ENCODE assay signal across 8 cellular contexts in the genomic region with DNA sequence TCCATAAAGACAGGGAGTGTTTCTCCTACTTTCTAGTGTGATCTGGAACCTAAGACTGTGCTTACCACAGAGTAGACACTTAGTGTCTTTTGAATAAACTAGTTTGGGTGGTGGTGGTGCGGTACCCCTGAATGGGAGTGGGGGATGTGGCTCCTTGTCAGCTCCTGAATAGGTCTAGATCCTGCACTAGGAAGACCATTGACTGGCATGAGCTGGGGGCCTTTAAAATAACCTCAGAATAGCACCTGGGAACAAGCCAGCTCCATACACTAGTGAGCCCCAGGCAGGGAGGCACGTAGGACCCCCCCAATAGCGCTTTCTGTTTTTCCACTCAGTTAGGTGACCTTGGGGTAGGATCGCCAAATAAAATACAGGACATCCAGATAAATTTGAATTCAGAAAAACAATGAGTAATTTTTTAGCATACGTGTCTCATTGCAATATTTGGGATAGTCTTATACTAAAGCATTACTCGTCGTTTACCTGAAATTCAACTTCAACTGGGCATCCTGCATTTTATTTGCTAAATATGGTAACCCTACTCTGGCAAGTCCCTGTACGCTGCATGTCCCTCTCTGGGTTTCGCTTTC.
A peak's percentile ranks its signal among the peaks of the same experiment; 100 is the strongest.
DNase-seq lines count a peak whose midpoint lies in the region; ATAC-seq and TF ChIP-seq lines count a peak whose summit lies in the region.

No MANE protein-coding gene starts in this region.

- no peaks in the 10 kb centered on the region for H3K9me3 ChIP-seq in SU-DHL-6 (ENCODE audit: insufficient read depth, low read length)

- peak overlapping the region; percentile 81 for H2AFZ ChIP-seq in SU-DHL-6 (ENCODE audit: low read depth, low read length, severe bottlenecking)

- peaks cover 8% of the 10 kb centered on the region; the same call in 1 of the 2 replicates for H3F3A ChIP-seq in SU-DHL-6 (ENCODE audit: insufficient read depth)

- H3K4me2 ChIP-seq in SU-DHL-6 (ENCODE audit: low read depth, low read length, poor library complexity, severe bottlenecking), result peak overlapping the region; percentile 53

- no peak for DNase-seq in fibroblast of mammary gland (ENCODE audit: low read depth)
- no peak for DNase-seq in retinal pigment epithelial cell (ENCODE audit: low read depth)
- no peak for DNase-seq in ecto neural progenitor cell (ENCODE audit: low spot score)

- no peaks in the 10 kb centered on the region for H3K9me2 ChIP-seq in SU-DHL-6 (replicated peaks; ENCODE audit: insufficient read depth, low read length)

- H3K9ac ChIP-seq in SU-DHL-6 (ENCODE audit: low read length), result peak overlapping the region; percentile 47

- no peaks in the 10 kb centered on the region for H3K27me3 ChIP-seq in SU-DHL-6 (ENCODE audit: low read length)

- H3K79me2 ChIP-seq in SU-DHL-6 (ENCODE audit: insufficient read depth, low read length), result no peaks in the 10 kb centered on the region

- no peaks in the 10 kb centered on the region for H3K36me3 ChIP-seq in SU-DHL-6 (ENCODE audit: low read length)

- H3K4me3 ChIP-seq in GM08714 (ENCODE audit: low read length) (peak overlapping the region; percentile 93), SU-DHL-6 (ENCODE audit: insufficient read depth, low read length, poor library complexity, severe bottlenecking) (peak overlapping the region; percentile 52), fibroblast of mammary gland (ENCODE audit: control insufficient read depth, low read depth, low read length) (peak overlapping the region; percentile 94), retinal pigment epithelial cell (ENCODE audit: low read length) (peak overlapping the region; percentile 99)

- H3K27ac ChIP-seq in SU-DHL-6 (ENCODE audit: low read depth, low read length), result no peak overlapping the region

- ATAC-seq in HG03097 (IDR thresholded peaks at IDR 0.05; ENCODE audit: low FRiP score, unreplicated experiment), result no peak
- no peak for ATAC-seq in GM19395 (IDR thresholded peaks at IDR 0.05; ENCODE audit: unreplicated experiment)
- ATAC-seq in GM21381 (IDR thresholded peaks at IDR 0.05; ENCODE audit: unreplicated experiment), result no peak

- no peak for TF ChIP-seq CTCF in SU-DHL-6 (IDR thresholded peaks at IDR 0.05; ENCODE audit: insufficient read depth, low read length, poor library complexity, severe bottlenecking)
- no peak for TF ChIP-seq CTCF in fibroblast of mammary gland (conservative IDR thresholded peaks at IDR 0.05; ENCODE audit: control insufficient read depth, insufficient read depth, low read depth, low read length)
- TF ChIP-seq CTCF in retinal pigment epithelial cell (conservative IDR thresholded peaks at IDR 0.05; ENCODE audit: low read depth, low read length), result no peak

- H4K20me1 ChIP-seq in SU-DHL-6 (ENCODE audit: low read depth, low read length), result no peaks in the 10 kb centered on the region
